In genomic region chr1:202018476-202019234, GRCh38 we compare ENCODE assay signal across 9 cellular contexts. TPM values are rescaled to one million over a fixed set of nuclear protein-coding genes. Genes with fewer than 3 reads are reported as not detected.
DNase-seq lines count a peak whose midpoint lies in the region; ATAC-seq and TF ChIP-seq lines count a peak whose summit lies in the region.
"Had no signal": no experiment of that assay in that cellular context is flagged by ENCODE, and none has a peak within 500 bp of the region (broad histone marks: within the 10 kb centered on the region; RNA-seq: fewer than 3 reads in every experiment).

No MANE protein-coding gene starts in this region.

- H3K4me2 ChIP-seq in SK-N-SH, result no peak overlapping the region

- H3K27ac Mint-ChIP-seq in natural killer cell, result peak overlapping the region in 1 of 2 donors; percentile 22

- no peaks in the 10 kb centered on the region for H3K9me3 ChIP-seq in SK-N-SH

- no peaks in the 10 kb centered on the region for H3K36me3 Mint-ChIP-seq in natural killer cell

- no peak overlapping the region for H3K9ac ChIP-seq in SK-N-SH

- intact Hi-C loops in natural killer cell (cut with micrococcal nuclease), result loop anchor here (10.0 kb wide), 1 partner anchor 116 kb away; no protein-coding TSS in a partner anchor

- no peaks in the 10 kb centered on the region for H4K20me1 ChIP-seq in SK-N-SH (ENCODE audit: insufficient read depth)

- H3K4me1 ChIP-seq in SK-N-SH (ENCODE audit: control insufficient read depth in 1 of 2, insufficient read depth in 2 of 2, low read depth in 1 of 2, low read length in 1 of 2), result no peaks in the 10 kb centered on the region; a peak in 1 of 4 replicates

- DNase-seq in DMS53 (lab: John Stamatoyannopoulos, UW) (peak; percentile 100), NCI-H2196 (lab: John Stamatoyannopoulos, UW; ENCODE audit: unreplicated experiment) (peak; percentile 88), choroid plexus epithelial cell (ENCODE audit: low read depth) (peak; percentile 6), natural killer cell (no peak), GM19238 (ENCODE audit: insufficient read length, low spot score) (no peak), SK-N-SH (no peak), brain microvascular endothelial cell (no peak)

- H3K79me2 ChIP-seq in SK-N-SH (ENCODE audit: insufficient read depth), result no peaks in the 10 kb centered on the region

- POLR2A ChIA-PET in SK-N-SH (lab: Yijun Ruan, JAX), result no interaction called here

- peaks cover 6 to 22% of the 10 kb centered on the region in 2 donors for H3K4me1 Mint-ChIP-seq in natural killer cell

- in situ Hi-C loops in brain microvascular endothelial cell (cut with HindIII; ENCODE audit: low pct_ligation_motif_present, low sequenced_read_pairs), result loop anchor here (25.0 kb wide), 1 partner anchor 119 kb away; the partner anchor contains the start of gene ARL8A

- no peak overlapping the region for H2AFZ ChIP-seq in SK-N-SH (ENCODE audit: low read depth)

- no peaks in the 10 kb centered on the region for H3K27me3 ChIP-seq in SK-N-SH (ENCODE audit: insufficient read depth)
- no peaks in the 10 kb centered on the region for H3K27me3 ChIP-seq in brain microvascular endothelial cell (replicated peaks)

- no peak for TF ChIP-seq EP300 in SK-N-SH (IDR thresholded peaks at IDR 0.05; ENCODE audit: borderline replicate concordance in 1 of 2, low read depth in 1 of 2, low read length in 1 of 2)

- no peak overlapping the region for H3K4me3 ChIP-seq in choroid plexus epithelial cell (ENCODE audit: low read depth, low read length)
- no peak overlapping the region for H3K4me3 ChIP-seq in SK-N-SH (ENCODE audit: low read depth in 2 of 2, low read length in 1 of 2)
- H3K4me3 ChIP-seq in brain microvascular endothelial cell (ENCODE audit: low read depth, low read length), result no peak overlapping the region

- 68% methylated on average over 15 of the region's 18 CpGs for WGBS in SK-N-SH (ENCODE audit: low lambda C conversion rate)

- H3K36me3 ChIP-seq in SK-N-SH (replicated peaks in 1 of 2; ENCODE audit: control insufficient read depth in 1 of 2, insufficient read depth in 2 of 2, low read length in 1 of 2) (no peaks in the 10 kb centered on the region), brain microvascular endothelial cell (replicated peaks) (no peaks in the 10 kb centered on the region)

- TF ChIP-seq CTCF in choroid plexus epithelial cell (conservative IDR thresholded peaks at IDR 0.05; ENCODE audit: low read depth, low read length), result no peak
- no peak for TF ChIP-seq CTCF in natural killer cell (IDR thresholded peaks at IDR 0.05)
- no peak for TF ChIP-seq CTCF in SK-N-SH (IDR thresholded peaks at IDR 0.05)
- no peak for TF ChIP-seq CTCF in brain microvascular endothelial cell (IDR thresholded peaks at IDR 0.05; ENCODE audit: low read depth, low read length, missing control alignments)

- no peaks in the 10 kb centered on the region for H3K9me3 Mint-ChIP-seq in natural killer cell

- H3K4me3 Mint-ChIP-seq in natural killer cell, result no peak overlapping the region

- CTCF ChIA-PET in SK-N-SH (lab: Yijun Ruan, JAX), result interaction anchor here (1.0 to 2.0 kb wide), 4 partner anchors 9 to 123 kb away, joined by 3 to 10 read pairs (median 4); no protein-coding TSS in a partner anchor

- TF ChIP-seq RAD21 in SK-N-SH (IDR thresholded peaks at IDR 0.05; ENCODE audit: low read length), result no peak

- no peak overlapping the region for H3K27ac ChIP-seq in SK-N-SH (ENCODE audit: low read depth in 2 of 2, low read length in 1 of 2)
- no peak overlapping the region for H3K27ac ChIP-seq in brain microvascular endothelial cell

- peak in 2 of 3 donors; percentile 45 to 49 for ATAC-seq in natural killer cell
- ATAC-seq in activated CD4-positive, CD25-positive, alpha-beta regulatory T cell treated with anti-CD3 and anti-CD28 coated beads, Interleukin-2, amount 50 U/mL, for 24 hours, result no peak

- peaks cover 7 to 9% of the 10 kb centered on the region in 2 donors for H3K27me3 Mint-ChIP-seq in natural killer cell (ENCODE audit: low read depth in 2 of 2)

- H3K9me2 ChIP-seq in SK-N-SH, result no peaks in the 10 kb centered on the region

- no peaks in the 10 kb centered on the region for H3F3A ChIP-seq in SK-N-SH (replicated peaks; ENCODE audit: insufficient read depth)

TF ChIP-seq in SK-N-SH, 30 proteins besides CTCF, POLR2A, EP300 and RAD21:
- TF ChIP-seq MEF2A (IDR thresholded peaks at IDR 0.05; ENCODE audit: borderline replicate concordance, low read depth) (no peak), NRF1 (IDR thresholded peaks at IDR 0.05; ENCODE audit: low read depth, low read length) (no peak), GATA2 (CRISPR knock-in tag; IDR thresholded peaks at IDR 0.05) (no peak), YY1 (IDR thresholded peaks at IDR 0.05; ENCODE audit: low read depth) (no peak), FOSL2 (IDR thresholded peaks at IDR 0.05; ENCODE audit: borderline replicate concordance, low read depth) (no peak), FOXJ3 (CRISPR knock-in tag; IDR thresholded peaks at IDR 0.05) (no peak), USF2 (IDR thresholded peaks at IDR 0.05; ENCODE audit: borderline replicate concordance, low read depth, low read length) (no peak), GABPA (IDR thresholded peaks at IDR 0.05; ENCODE audit: low read depth) (no peak), FOXM1 (IDR thresholded peaks at IDR 0.05; ENCODE audit: low read depth) (no peak), TEAD4 (IDR thresholded peaks at IDR 0.05; ENCODE audit: borderline replicate concordance, insufficient read depth) (no peak), JUND (IDR thresholded peaks at IDR 0.05) (no peak), NFIC (IDR thresholded peaks at IDR 0.05; ENCODE audit: borderline replicate concordance) (no peak), RCOR1 (IDR thresholded peaks at IDR 0.05; ENCODE audit: low read length) (no peak), REST (IDR thresholded peaks at IDR 0.05; ENCODE audit: low read depth, low read length) (no peak), RFX5 (IDR thresholded peaks at IDR 0.05; ENCODE audit: low read length) (no peak)
- TF ChIP-seq, protein P1, sequence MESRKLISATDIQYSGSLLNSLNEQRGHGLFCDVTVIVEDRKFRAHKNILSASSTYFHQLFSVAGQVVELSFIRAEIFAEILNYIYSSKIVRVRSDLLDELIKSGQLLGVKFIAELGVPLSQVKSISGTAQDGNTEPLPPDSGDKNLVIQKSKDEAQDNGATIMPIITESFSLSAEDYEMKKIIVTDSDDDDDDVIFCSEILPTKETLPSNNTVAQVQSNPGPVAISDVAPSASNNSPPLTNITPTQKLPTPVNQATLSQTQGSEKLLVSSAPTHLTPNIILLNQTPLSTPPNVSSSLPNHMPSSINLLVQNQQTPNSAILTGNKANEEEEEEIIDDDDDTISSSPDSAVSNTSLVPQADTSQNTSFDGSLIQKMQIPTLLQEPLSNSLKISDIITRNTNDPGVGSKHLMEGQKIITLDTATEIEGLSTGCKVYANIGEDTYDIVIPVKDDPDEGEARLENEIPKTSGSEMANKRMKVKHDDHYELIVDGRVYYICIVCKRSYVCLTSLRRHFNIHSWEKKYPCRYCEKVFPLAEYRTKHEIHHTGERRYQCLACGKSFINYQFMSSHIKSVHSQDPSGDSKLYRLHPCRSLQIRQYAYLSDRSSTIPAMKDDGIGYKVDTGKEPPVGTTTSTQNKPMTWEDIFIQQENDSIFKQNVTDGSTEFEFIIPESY (IDR thresholded peaks at IDR 0.05; ENCODE audit: borderline replicate concordance, low read depth), result no peak
- TF ChIP-seq, protein P2, sequence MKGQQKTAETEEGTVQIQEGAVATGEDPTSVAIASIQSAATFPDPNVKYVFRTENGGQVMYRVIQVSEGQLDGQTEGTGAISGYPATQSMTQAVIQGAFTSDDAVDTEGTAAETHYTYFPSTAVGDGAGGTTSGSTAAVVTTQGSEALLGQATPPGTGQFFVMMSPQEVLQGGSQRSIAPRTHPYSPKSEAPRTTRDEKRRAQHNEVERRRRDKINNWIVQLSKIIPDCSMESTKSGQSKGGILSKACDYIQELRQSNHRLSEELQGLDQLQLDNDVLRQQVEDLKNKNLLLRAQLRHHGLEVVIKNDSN (IDR thresholded peaks at IDR 0.05; ENCODE audit: borderline replicate concordance, low read depth), result no peak

RNA-seq across cellular contexts. Expression of gene ELF3, which starts 8.3 kb away (rescaled TPM):
- 1 to 10 TPM; 1.0 to 3.0 (median 2.0) TPM for total RNA-seq in natural killer cell
- 0.10 and 0.11 TPM in 2 replicates for polyA plus RNA-seq in SK-N-SH (2012; rRNA removed)
- 0.04 and 0.05 TPM in 2 replicates for polyA plus RNA-seq in SK-N-SH (2012; cell fraction: cytosol; rRNA removed)
- 1.3 and 1.5 TPM in 2 replicates for polyA plus RNA-seq in SK-N-SH (2012; cell fraction: nucleus; rRNA removed)
- total RNA-seq: skeletal muscle tissue had no signal

RNA-seq across cellular contexts. Expression of gene RNPEP, which starts 36.2 kb away (rescaled TPM):
- total RNA-seq in natural killer cell, result 10 to 100 TPM; 46.1 to 50.2 (median 47.9) TPM
- polyA plus RNA-seq in SK-N-SH (2012; rRNA removed), result 36.7 and 46.7 TPM in 2 replicates
- 45.5 and 49.7 TPM in 2 replicates for polyA plus RNA-seq in SK-N-SH (2012; cell fraction: cytosol; rRNA removed)
- polyA plus RNA-seq in SK-N-SH (2012; cell fraction: nucleus; rRNA removed), result 84.1 and 88.4 TPM in 2 replicates

Comparison
In these comparisons a context has a peak if more than half of its experiments do, and no peak if none do; other contexts are left out.
1. DNase-seq: peak in DMS53 (single experiment), NCI-H2196 (single experiment) and choroid plexus epithelial cell (single experiment); none in natural killer cell (single experiment), GM19238 (single experiment), SK-N-SH (single experiment) and brain microvascular endothelial cell (single experiment).
2. ATAC-seq: peak in natural killer cell (2 of 3); none in activated CD4-positive, CD25-positive, alpha-beta regulatory T cell treated with anti-CD3 and anti-CD28 coated beads, Interleukin-2, amount 50 U/mL, for 24 hours (0 of 2).